8 cellular contexts compared by ENCODE assay signal in the genomic region with DNA sequence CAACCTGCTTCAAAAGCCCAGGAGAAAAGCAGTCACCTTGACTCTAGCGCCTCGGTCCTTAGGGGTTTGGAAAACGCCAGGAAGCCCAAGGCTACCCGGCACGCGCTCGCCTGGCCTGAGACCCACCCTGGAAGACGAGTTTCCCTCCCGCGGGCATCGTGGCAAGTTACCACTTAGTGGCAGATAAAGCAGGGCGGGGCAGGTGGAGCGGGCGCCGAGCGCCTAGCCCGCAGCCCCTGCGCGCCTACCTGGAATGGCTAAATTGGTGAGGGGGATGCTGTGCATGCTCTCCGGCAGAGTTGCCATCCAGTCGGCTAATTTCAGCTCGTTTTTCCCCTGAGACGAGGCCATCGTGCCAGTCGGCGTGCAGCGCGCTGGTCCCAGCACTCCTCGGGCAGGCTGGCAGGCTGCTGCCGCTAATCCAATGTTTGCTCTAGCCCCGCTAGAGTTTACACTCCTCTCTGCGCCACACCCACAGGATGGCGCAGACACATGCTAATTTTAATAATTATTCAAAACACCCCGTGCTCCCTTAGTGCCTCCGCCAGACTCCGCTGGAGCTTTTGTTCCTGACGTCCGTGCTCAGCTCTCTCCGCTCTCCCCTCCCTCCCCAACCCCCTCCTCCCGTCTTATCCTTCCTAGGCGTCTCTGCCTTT. TPM values are rescaled to one million over a fixed set of nuclear protein-coding genes. Genes with fewer than 3 reads are reported as not detected.
DNase-seq lines count a peak whose midpoint lies in the region; ATAC-seq and FAIRE-seq lines count a peak whose summit lies in the region.

A gene with protein sequence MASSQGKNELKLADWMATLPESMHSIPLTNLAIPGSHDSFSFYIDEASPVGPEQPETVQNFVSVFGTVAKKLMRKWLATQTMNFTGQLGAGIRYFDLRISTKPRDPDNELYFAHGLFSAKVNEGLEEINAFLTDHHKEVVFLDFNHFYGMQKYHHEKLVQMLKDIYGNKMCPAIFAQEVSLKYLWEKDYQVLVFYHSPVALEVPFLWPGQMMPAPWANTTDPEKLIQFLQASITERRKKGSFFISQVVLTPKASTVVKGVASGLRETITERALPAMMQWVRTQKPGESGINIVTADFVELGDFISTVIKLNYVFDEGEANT (minus strand): TSS at position 426 of the 656 bp plus-strand sequence. CDS start 75 bp downstream, at position 351.

- CTCF ChIA-PET in T-cell (lab: Charles Lee) = no interaction called here
- CTCF ChIA-PET in activated CD4-positive, alpha-beta memory T cell treated with anti-CD3 and anti-CD28 coated beads, Interleukin-2, amount 10 ng/mL, durations not matched to agents 7 days and 5 days (lab: Charles Lee) = no interaction called here

- H3K9ac ChIP-seq in iPS-18a (ENCODE audit: low read length) = no peak within 1 kb of the TSS

- H3K4me1 ChIP-seq in iPS-18a (ENCODE audit: control insufficient read depth, low read depth, low read length) (no peaks in the 10 kb centered on the region), small intestine (ENCODE audit: control insufficient read depth in 2 of 2, insufficient read depth in 1 of 2, low read depth in 1 of 2, low read length in 1 of 2) (no peaks in the 10 kb centered on the region)

- FAIRE-seq in small intestine (lab: Jason Lieb, UNC) = no peak

- no peaks in the 10 kb centered on the region for H3K4me1 Mint-ChIP-seq in activated T-helper 1 cell treated with anti-CD3 and anti-CD28 coated beads, Interleukin-12 subunit alpha, Interleukin-12 subunit beta, Interleukin-2, Interleukin-4 antibody, amounts not matched to agents 30 ng/mL and 10 ng/mL and 1 ng/mL, durations not matched to agents 14 hours and 24 hours and 36 hours (ENCODE audit: low read depth)
- peaks cover 0 to 2% (median 0%) of the 10 kb centered on the region in 3 donors for H3K4me1 Mint-ChIP-seq in T-cell
- no peaks in the 10 kb centered on the region for H3K4me1 Mint-ChIP-seq in activated CD4-positive, alpha-beta memory T cell treated with anti-CD3 and anti-CD28 coated beads, Interleukin-2, amount 10 ng/mL, durations not matched to agents 7 days and 5 days

- peaks cover 45% of the 10 kb centered on the region for H3K27me3 ChIP-seq in iPS-18a (ENCODE audit: control insufficient read depth, insufficient read depth, low read length)
- H3K27me3 ChIP-seq in small intestine (ENCODE audit: control insufficient read depth in 2 of 2, insufficient read depth in 2 of 2, low read length in 2 of 2) = peaks cover 0 to 14% of the 10 kb centered on the region in 2 donors

- H3K27me3 Mint-ChIP-seq in activated T-helper 1 cell treated with anti-CD3 and anti-CD28 coated beads, Interleukin-12 subunit alpha, Interleukin-12 subunit beta, Interleukin-2, Interleukin-4 antibody, amounts not matched to agents 30 ng/mL and 10 ng/mL and 1 ng/mL, durations not matched to agents 14 hours and 24 hours and 36 hours (ENCODE audit: insufficient read depth) = peaks cover 21% of the 10 kb centered on the region
- peaks cover 26 to 33% of the 10 kb centered on the region in 2 donors for H3K27me3 Mint-ChIP-seq in T-cell
- H3K27me3 Mint-ChIP-seq in activated CD4-positive, alpha-beta memory T cell treated with anti-CD3 and anti-CD28 coated beads, Interleukin-2, amount 10 ng/mL, durations not matched to agents 7 days and 5 days = peaks cover 31% of the 10 kb centered on the region

- no peaks in the 10 kb centered on the region for H3K9me3 ChIP-seq in iPS-18a (ENCODE audit: control insufficient read depth, low read depth, low read length)
- no peaks in the 10 kb centered on the region for H3K9me3 ChIP-seq in small intestine (ENCODE audit: control insufficient read depth, low read depth)

- no peak within 1 kb of the TSS for H3K27ac Mint-ChIP-seq in activated T-helper 1 cell treated with anti-CD3 and anti-CD28 coated beads, Interleukin-12 subunit alpha, Interleukin-12 subunit beta, Interleukin-2, Interleukin-4 antibody, amounts not matched to agents 30 ng/mL and 10 ng/mL and 1 ng/mL, durations not matched to agents 14 hours and 24 hours and 36 hours
- H3K27ac Mint-ChIP-seq in T-cell = no peak within 1 kb of the TSS
- no peak within 1 kb of the TSS for H3K27ac Mint-ChIP-seq in activated CD4-positive, alpha-beta memory T cell treated with anti-CD3 and anti-CD28 coated beads, Interleukin-2, amount 10 ng/mL, durations not matched to agents 7 days and 5 days

- no peak for ATAC-seq in T-cell (replicated peaks in 1 of 4)
- ATAC-seq in HG03520 (IDR thresholded peaks at IDR 0.05; ENCODE audit: unreplicated experiment) = no peak

- no peaks in the 10 kb centered on the region for H3K36me3 Mint-ChIP-seq in activated T-helper 1 cell treated with anti-CD3 and anti-CD28 coated beads, Interleukin-12 subunit alpha, Interleukin-12 subunit beta, Interleukin-2, Interleukin-4 antibody, amounts not matched to agents 30 ng/mL and 10 ng/mL and 1 ng/mL, durations not matched to agents 14 hours and 24 hours and 36 hours (ENCODE audit: low read depth)
- no peaks in the 10 kb centered on the region for H3K36me3 Mint-ChIP-seq in T-cell
- no peaks in the 10 kb centered on the region for H3K36me3 Mint-ChIP-seq in activated CD4-positive, alpha-beta memory T cell treated with anti-CD3 and anti-CD28 coated beads, Interleukin-2, amount 10 ng/mL, durations not matched to agents 7 days and 5 days (ENCODE audit: low read depth)

- peak; percentile 61 for DNase-seq in NCI-H1048 (lab: John Stamatoyannopoulos, UW)
- DNase-seq in activated T-helper 1 cell treated with anti-CD3 and anti-CD28 coated beads, Interleukin-12 subunit alpha, Interleukin-12 subunit beta, Interleukin-2, Interleukin-4 antibody, amounts not matched to agents 30 ng/mL and 10 ng/mL and 1 ng/mL, durations not matched to agents 14 hours and 24 hours and 36 hours (ENCODE audit: low spot score) = no peak
- DNase-seq in small intestine = peak; percentile 43
- DNase-seq in T-cell = no peak
- DNase-seq in SIG-M5 treated with dmso at 0.1 percent for 504 hours (lab: John Stamatoyannopoulos, UW; ENCODE audit: unreplicated experiment) = no peak
- DNase-seq in activated CD4-positive, alpha-beta memory T cell treated with anti-CD3 and anti-CD28 coated beads, Interleukin-2, amount 10 ng/mL, durations not matched to agents 7 days and 5 days = no peak

- intact Hi-C loops in activated T-helper 1 cell treated with anti-CD3 and anti-CD28 coated beads, Interleukin-12 subunit alpha, Interleukin-12 subunit beta, Interleukin-2, Interleukin-4 antibody, amounts not matched to agents 30 ng/mL and 10 ng/mL and 1 ng/mL, durations not matched to agents 14 hours and 24 hours and 36 hours (cut with micrococcal nuclease) = no loop called here

- peak within 1 kb of the TSS; percentile 75 for H3K4me3 ChIP-seq in iPS-18a (ENCODE audit: low read length)
- H3K4me3 ChIP-seq in small intestine (ENCODE audit: low read depth in 1 of 2, low read length in 2 of 2) = peak within 1 kb of the TSS in 1 of 2 donors; percentile 30

- H3K27ac ChIP-seq in iPS-18a (ENCODE audit: low read length) (no peak within 1 kb of the TSS), small intestine (ENCODE audit: low read depth in 1 of 2, low read length in 1 of 2) (no peak within 1 kb of the TSS)

- H3K36me3 ChIP-seq in iPS-18a (ENCODE audit: control insufficient read depth, low read depth, low read length) = no peaks in the 10 kb centered on the region
- no peaks in the 10 kb centered on the region for H3K36me3 ChIP-seq in small intestine (ENCODE audit: control insufficient read depth in 2 of 2, insufficient read depth in 2 of 2, low read length in 2 of 2)

- POLR2A ChIA-PET in T-cell (lab: Charles Lee) = no interaction called here
- POLR2A ChIA-PET in activated CD4-positive, alpha-beta memory T cell treated with anti-CD3 and anti-CD28 coated beads, Interleukin-2, amount 10 ng/mL, durations not matched to agents 7 days and 5 days (lab: Charles Lee) = no interaction called here

- WGBS in small intestine, 3 donors = 0 to 4% (median 3%) methylated on average over 41 of the region's 41 CpGs

- H3K9me3 Mint-ChIP-seq in activated T-helper 1 cell treated with anti-CD3 and anti-CD28 coated beads, Interleukin-12 subunit alpha, Interleukin-12 subunit beta, Interleukin-2, Interleukin-4 antibody, amounts not matched to agents 30 ng/mL and 10 ng/mL and 1 ng/mL, durations not matched to agents 14 hours and 24 hours and 36 hours = no peaks in the 10 kb centered on the region
- H3K9me3 Mint-ChIP-seq in T-cell = peaks cover 0 to 4% (median 0%) of the 10 kb centered on the region in 3 donors
- H3K9me3 Mint-ChIP-seq in activated CD4-positive, alpha-beta memory T cell treated with anti-CD3 and anti-CD28 coated beads, Interleukin-2, amount 10 ng/mL, durations not matched to agents 7 days and 5 days = no peaks in the 10 kb centered on the region

- peak within 1 kb of the TSS; percentile 24 for H3K4me3 Mint-ChIP-seq in activated T-helper 1 cell treated with anti-CD3 and anti-CD28 coated beads, Interleukin-12 subunit alpha, Interleukin-12 subunit beta, Interleukin-2, Interleukin-4 antibody, amounts not matched to agents 30 ng/mL and 10 ng/mL and 1 ng/mL, durations not matched to agents 14 hours and 24 hours and 36 hours
- no peak within 1 kb of the TSS for H3K4me3 Mint-ChIP-seq in T-cell
- no peak within 1 kb of the TSS for H3K4me3 Mint-ChIP-seq in activated CD4-positive, alpha-beta memory T cell treated with anti-CD3 and anti-CD28 coated beads, Interleukin-2, amount 10 ng/mL, durations not matched to agents 7 days and 5 days

RNA-seq across cellular contexts. Expression of the gene that starts here (rescaled TPM):
- not detected in 2 replicates for total RNA-seq in activated T-helper 1 cell treated with anti-CD3 and anti-CD28 coated beads, Interleukin-12 subunit alpha, Interleukin-12 subunit beta, Interleukin-2, Interleukin-4 antibody, amounts not matched to agents 30 ng/mL and 10 ng/mL and 1 ng/mL, durations not matched to agents 14 hours and 24 hours and 36 hours
- 1 to 10 TPM in 1 of 3 donors, under 1 TPM in 2; 0.27 to 1.7 (median 0.45) TPM for polyA plus RNA-seq in small intestine
- total RNA-seq in T-cell = under 1 TPM in 3 of 5 donors, not detected in 2; 0.03 to 0.07 (median 0.06) TPM
- total RNA-seq in activated CD4-positive, alpha-beta memory T cell treated with anti-CD3 and anti-CD28 coated beads, Interleukin-2, amount 10 ng/mL, durations not matched to agents 7 days and 5 days = not detected

Comparison
In these comparisons a context has a peak if more than half of its experiments do, and no peak if none do; other contexts are left out.
1. DNase-seq: peak in NCI-H1048 (single experiment) and small intestine (single experiment); none in activated T-helper 1 cell treated with anti-CD3 and anti-CD28 coated beads, Interleukin-12 subunit alpha, Interleukin-12 subunit beta, Interleukin-2, Interleukin-4 antibody, amounts not matched to agents 30 ng/mL and 10 ng/mL and 1 ng/mL, durations not matched to agents 14 hours and 24 hours and 36 hours (single experiment), T-cell (0 of 34), SIG-M5 treated with dmso at 0.1 percent for 504 hours (single experiment) and activated CD4-positive, alpha-beta memory T cell treated with anti-CD3 and anti-CD28 coated beads, Interleukin-2, amount 10 ng/mL, durations not matched to agents 7 days and 5 days (single experiment).